24 cellular contexts compared by ENCODE assay signal in the genomic region with DNA sequence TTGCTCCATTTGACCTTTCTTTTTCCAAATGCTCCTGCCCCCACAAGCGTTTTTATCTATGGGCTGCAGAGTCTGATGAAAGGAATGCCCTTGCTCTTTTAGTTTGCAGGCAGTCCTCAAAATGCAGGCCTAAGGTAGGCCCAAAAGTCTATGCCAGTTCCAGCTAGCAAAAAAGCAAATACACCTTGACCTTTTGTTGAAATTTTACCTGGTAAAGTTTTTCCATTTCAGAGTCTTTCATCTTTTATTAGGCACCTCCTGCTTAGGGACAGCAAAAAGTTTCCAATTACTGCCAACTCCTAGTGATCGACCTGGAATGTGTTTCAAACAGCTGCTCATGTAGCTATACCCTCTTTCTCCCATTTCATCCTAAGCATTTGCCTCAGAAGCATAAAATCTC. TPM values are rescaled to one million over a fixed set of nuclear protein-coding genes. Genes with fewer than 3 reads are reported as not detected.
DNase-seq lines count a peak whose midpoint lies in the region; ATAC-seq and TF ChIP-seq lines count a peak whose summit lies in the region.
"Had no signal": no experiment of that assay in that cellular context is flagged by ENCODE, and none has a peak within 500 bp of the region (broad histone marks: within the 10 kb centered on the region; RNA-seq: fewer than 3 reads in every experiment).

No MANE protein-coding gene starts in this region.

- H3K4me1 Mint-ChIP-seq in activated CD8-positive, alpha-beta T cell treated with anti-CD3 and anti-CD28 coated beads for 36 hours (ENCODE audit: low read depth) = peaks cover 23% of the 10 kb centered on the region
- H3K4me1 Mint-ChIP-seq in activated CD8-positive, alpha-beta T cell treated with anti-CD3 and anti-CD28 coated beads, Interleukin-2, amount 10 ng/mL, durations not matched to agents 7 days and 5 days (ENCODE audit: low read depth) = peaks cover 16% of the 10 kb centered on the region
- peaks cover 38% of the 10 kb centered on the region for H3K4me1 Mint-ChIP-seq in progenitor cell of endocrine pancreas (ENCODE audit: low read depth)

- CTCF ChIA-PET in activated CD8-positive, alpha-beta T cell treated with anti-CD3 and anti-CD28 coated beads for 36 hours (lab: Charles Lee) = interaction anchor here (0.6 to 3.9 kb wide), 2 partner anchors 12 to 41 kb away, joined by 3 to 23 read pairs; a partner anchor contains a TSS
- CTCF ChIA-PET in activated CD8-positive, alpha-beta T cell treated with anti-CD3 and anti-CD28 coated beads, Interleukin-2, amount 10 ng/mL, durations not matched to agents 7 days and 5 days (lab: Charles Lee) = interaction anchor here (4.8 kb wide), 1 partner anchor 12 kb away, joined by 20 read pairs; no protein-coding TSS in a partner anchor

- H3K9me3 ChIP-seq in hepatocyte (ENCODE audit: low read depth) = no peaks in the 10 kb centered on the region
- H3K9me3 ChIP-seq: A549; BLaER1 treated with 17β-estradiol and CSF1 and Interleukin-3, amounts not matched to agents 10 nM and 100 nM; spleen had no signal

- POLR2A ChIA-PET in activated CD8-positive, alpha-beta T cell treated with anti-CD3 and anti-CD28 coated beads for 36 hours (lab: Charles Lee) = interaction anchor here (0.6 to 2.5 kb wide), 2 partner anchors 13 to 186 kb away, joined by 3 to 9 read pairs; no protein-coding TSS in a partner anchor
- POLR2A ChIA-PET in activated CD8-positive, alpha-beta T cell treated with anti-CD3 and anti-CD28 coated beads, Interleukin-2, amount 10 ng/mL, durations not matched to agents 7 days and 5 days (lab: Charles Lee) = no interaction called here

- no peak for DNase-seq in activated CD8-positive, alpha-beta T cell treated with anti-CD3 and anti-CD28 coated beads for 36 hours
- DNase-seq in activated CD8-positive, alpha-beta T cell treated with anti-CD3 and anti-CD28 coated beads, Interleukin-2, amount 10 ng/mL, durations not matched to agents 7 days and 5 days = no peak
- no peak for DNase-seq in hepatocyte (ENCODE audit: low spot score)
- DNase-seq in progenitor cell of endocrine pancreas (ENCODE audit: low spot score, unreplicated experiment) = no peak
- DNase-seq: dermis blood vessel endothelial cell; foreskin fibroblast; GM23248; hippocampal formation; naive B cell; NCI-H1048; NCI-H2081; NCI-H510A treated with DMSO at 0.1 percent for 48 hours; spleen; stimulated activated CD4-positive, alpha-beta T cell treated with anti-CD3 and anti-CD28 coated beads, Interleukin-4, amount 100 ng/mL, for 4 hours; substantia nigra had no signal

- H3K27me3 Mint-ChIP-seq in activated CD8-positive, alpha-beta T cell treated with anti-CD3 and anti-CD28 coated beads for 36 hours = no peaks in the 10 kb centered on the region
- no peaks in the 10 kb centered on the region for H3K27me3 Mint-ChIP-seq in activated CD8-positive, alpha-beta T cell treated with anti-CD3 and anti-CD28 coated beads, Interleukin-2, amount 10 ng/mL, durations not matched to agents 7 days and 5 days (ENCODE audit: low read depth)
- no peaks in the 10 kb centered on the region for H3K27me3 Mint-ChIP-seq in progenitor cell of endocrine pancreas
- H3K27me3 Mint-ChIP-seq: naive B cell had no signal

- no peaks in the 10 kb centered on the region for H3K36me3 ChIP-seq in hepatocyte (replicated peaks; ENCODE audit: insufficient read depth, low read depth)

- peaks cover 32% of the 10 kb centered on the region for H3K36me3 Mint-ChIP-seq in activated CD8-positive, alpha-beta T cell treated with anti-CD3 and anti-CD28 coated beads for 36 hours (ENCODE audit: low read depth)
- peaks cover 54% of the 10 kb centered on the region for H3K36me3 Mint-ChIP-seq in activated CD8-positive, alpha-beta T cell treated with anti-CD3 and anti-CD28 coated beads, Interleukin-2, amount 10 ng/mL, durations not matched to agents 7 days and 5 days (ENCODE audit: low read depth)
- peaks cover 27% of the 10 kb centered on the region for H3K36me3 Mint-ChIP-seq in progenitor cell of endocrine pancreas (ENCODE audit: insufficient read depth)

- peak overlapping the region; percentile 4 for H3K27ac Mint-ChIP-seq in activated CD8-positive, alpha-beta T cell treated with anti-CD3 and anti-CD28 coated beads for 36 hours
- H3K27ac Mint-ChIP-seq in activated CD8-positive, alpha-beta T cell treated with anti-CD3 and anti-CD28 coated beads, Interleukin-2, amount 10 ng/mL, durations not matched to agents 7 days and 5 days = no peak overlapping the region
- H3K27ac Mint-ChIP-seq in progenitor cell of endocrine pancreas = peak overlapping the region; percentile 62
- H3K27ac Mint-ChIP-seq: activated T-helper 2 cell treated with anti-CD3 and anti-CD28 coated beads, Interferon-gamma antibody, Interleukin-2, Interleukin-4, amounts not matched to agents 10 μg/mL and 5 μg/mL and 100 μg/mL, durations not matched to agents 14 hours and 24 hours and 36 hours; T-helper 2 cell treated with Interferon-gamma antibody and Interleukin-4, amounts not matched to agents 5 μg/mL and 100 μg/mL, for 36 hours had no signal

- H3K27me3 ChIP-seq in hepatocyte = no peaks in the 10 kb centered on the region
- H3K27me3 ChIP-seq: BLaER1 treated with 17β-estradiol and CSF1 and Interleukin-3, amounts not matched to agents 10 nM and 100 nM; spleen had no signal

- WGBS in hepatocyte (ENCODE audit: low lambda C conversion rate, missing lambda C conversion rate) = 74% methylated on average over 2 of the region's 2 CpGs

- TF ChIP-seq CTCF in activated CD8-positive, alpha-beta T cell treated with anti-CD3 and anti-CD28 coated beads for 36 hours (IDR thresholded peaks at IDR 0.05) = no peak
- TF ChIP-seq CTCF in hepatocyte (IDR thresholded peaks at IDR 0.05; ENCODE audit: poor library complexity) = no peak
- TF ChIP-seq CTCF in progenitor cell of endocrine pancreas (IDR thresholded peaks at IDR 0.05; ENCODE audit: unreplicated experiment) = no peak

- peaks cover 21% of the 10 kb centered on the region for H3K79me2 ChIP-seq in hepatocyte

- H3K4me2 ChIP-seq in hepatocyte = no peak overlapping the region
- H3K4me2 ChIP-seq: A549; BLaER1 treated with 17β-estradiol and CSF1 and Interleukin-3, amounts not matched to agents 10 nM and 100 nM; KMS-11 had no signal

- no peak overlapping the region for H2AFZ ChIP-seq in hepatocyte
- H2AFZ ChIP-seq: GM23248 had no signal

- no peaks in the 10 kb centered on the region for H3K9me2 ChIP-seq in hepatocyte (replicated peaks; ENCODE audit: insufficient read depth)

- H3K4me3 ChIP-seq in hepatocyte = no peak overlapping the region
- H3K4me3 ChIP-seq: A549; BLaER1 treated with 17β-estradiol and CSF1 and Interleukin-3, amounts not matched to agents 10 nM and 100 nM; GM23248; spleen had no signal

- intact Hi-C loops in activated CD8-positive, alpha-beta T cell treated with anti-CD3 and anti-CD28 coated beads for 36 hours (cut with micrococcal nuclease) = no loop called here

- no peaks in the 10 kb centered on the region for H3K9me3 Mint-ChIP-seq in activated CD8-positive, alpha-beta T cell treated with anti-CD3 and anti-CD28 coated beads for 36 hours
- H3K9me3 Mint-ChIP-seq in activated CD8-positive, alpha-beta T cell treated with anti-CD3 and anti-CD28 coated beads, Interleukin-2, amount 10 ng/mL, durations not matched to agents 7 days and 5 days (ENCODE audit: insufficient read depth) = no peaks in the 10 kb centered on the region
- H3K9me3 Mint-ChIP-seq in progenitor cell of endocrine pancreas (ENCODE audit: low read depth) = peaks cover 3% of the 10 kb centered on the region
- H3K9me3 Mint-ChIP-seq: activated T-helper 2 cell treated with anti-CD3 and anti-CD28 coated beads, Interferon-gamma antibody, Interleukin-2, Interleukin-4, amounts not matched to agents 10 μg/mL and 5 μg/mL and 100 μg/mL, durations not matched to agents 14 hours and 24 hours and 36 hours; naive B cell; T-helper 2 cell treated with Interferon-gamma antibody and Interleukin-4, amounts not matched to agents 5 μg/mL and 100 μg/mL, for 36 hours had no signal

- ATAC-seq in activated CD8-positive, alpha-beta T cell treated with anti-CD3 and anti-CD28 coated beads for 36 hours = no peak
- ATAC-seq in activated CD8-positive, alpha-beta T cell treated with anti-CD3 and anti-CD28 coated beads, Interleukin-2, amount 10 ng/mL, durations not matched to agents 7 days and 5 days = no peak
- ATAC-seq in HG03460 (IDR thresholded peaks at IDR 0.05; ENCODE audit: unreplicated experiment) (no peak), GM18868 (IDR thresholded peaks at IDR 0.05; ENCODE audit: unreplicated experiment) (no peak)
- ATAC-seq: A549 had no signal

- no peak overlapping the region for H3K4me3 Mint-ChIP-seq in activated CD8-positive, alpha-beta T cell treated with anti-CD3 and anti-CD28 coated beads for 36 hours
- no peak overlapping the region for H3K4me3 Mint-ChIP-seq in activated CD8-positive, alpha-beta T cell treated with anti-CD3 and anti-CD28 coated beads, Interleukin-2, amount 10 ng/mL, durations not matched to agents 7 days and 5 days
- H3K4me3 Mint-ChIP-seq in progenitor cell of endocrine pancreas (ENCODE audit: low read depth) = no peak overlapping the region
- H3K4me3 Mint-ChIP-seq: T-helper 2 cell treated with Interferon-gamma antibody and Interleukin-4, amounts not matched to agents 5 μg/mL and 100 μg/mL, for 36 hours had no signal

- H4K20me1 ChIP-seq in hepatocyte (ENCODE audit: insufficient read depth, poor library complexity, severe bottlenecking) = peaks cover 8% of the 10 kb centered on the region

- peak overlapping the region; percentile 85 for H3K27ac ChIP-seq in hepatocyte
- H3K27ac ChIP-seq: A549; BLaER1 treated with 17β-estradiol and CSF1 and Interleukin-3, amounts not matched to agents 10 nM and 100 nM; GM23248; KMS-11; spleen had no signal

- H3K4me1 ChIP-seq in hepatocyte (ENCODE audit: insufficient read depth) = peaks cover 33% of the 10 kb centered on the region

RNA-seq across cellular contexts. Expression of a gene that starts 2.7 kb away (rescaled TPM):
- total RNA-seq in activated CD8-positive, alpha-beta T cell treated with anti-CD3 and anti-CD28 coated beads for 36 hours = 1 to 10 TPM; 3.0 to 3.5 TPM
- total RNA-seq in activated CD8-positive, alpha-beta T cell treated with anti-CD3 and anti-CD28 coated beads, Interleukin-2, amount 10 ng/mL, durations not matched to agents 7 days and 5 days = 1 to 10 TPM; 3.4 to 3.7 TPM
- 19.2 and 22.6 TPM in 2 replicates for total RNA-seq in hepatocyte
- polyA plus RNA-seq in hepatocyte = 30.5 and 36.3 TPM in 2 replicates
- total RNA-seq in progenitor cell of endocrine pancreas = 1.7 and 2.0 TPM in 2 replicates
- total RNA-seq: GM23248 had no signal

RNA-seq across cellular contexts. Expression of a gene that starts 4.4 kb away (rescaled TPM):
- total RNA-seq in activated CD8-positive, alpha-beta T cell treated with anti-CD3 and anti-CD28 coated beads for 36 hours = 100 to 1,000 TPM; 558 to 566 TPM
- total RNA-seq in activated CD8-positive, alpha-beta T cell treated with anti-CD3 and anti-CD28 coated beads, Interleukin-2, amount 10 ng/mL, durations not matched to agents 7 days and 5 days = 100 to 1,000 TPM; 381 to 396 TPM
- total RNA-seq in hepatocyte = 146 and 174 TPM in 2 replicates
- polyA plus RNA-seq in hepatocyte = 1,138 and 1,156 TPM in 2 replicates
- 230 and 275 TPM in 2 replicates for total RNA-seq in progenitor cell of endocrine pancreas

RNA-seq across cellular contexts. Expression of a gene that starts 4.5 kb away (rescaled TPM):
- total RNA-seq in activated CD8-positive, alpha-beta T cell treated with anti-CD3 and anti-CD28 coated beads for 36 hours = under 1 TPM; 0.90 to 0.94 TPM
- total RNA-seq in activated CD8-positive, alpha-beta T cell treated with anti-CD3 and anti-CD28 coated beads, Interleukin-2, amount 10 ng/mL, durations not matched to agents 7 days and 5 days = under 1 TPM; 0.52 to 0.92 TPM
- total RNA-seq in hepatocyte = 0.76 and 1.7 TPM in 2 replicates
- polyA plus RNA-seq in hepatocyte = 2.2 and 4.1 TPM in 2 replicates
- total RNA-seq in progenitor cell of endocrine pancreas = 0.51 and 0.55 TPM in 2 replicates
- total RNA-seq: activated T-helper 2 cell treated with anti-CD3 and anti-CD28 coated beads, Interferon-gamma antibody, Interleukin-2, Interleukin-4, amounts not matched to agents 10 μg/mL and 5 μg/mL and 100 μg/mL, durations not matched to agents 14 hours and 24 hours and 36 hours; dermis blood vessel endothelial cell; lung microvascular endothelial cell had no signal
- polyA plus RNA-seq: GM23248 had no signal

RNA-seq across cellular contexts. Expression of a gene that starts 40.4 kb away (rescaled TPM):
- total RNA-seq in activated CD8-positive, alpha-beta T cell treated with anti-CD3 and anti-CD28 coated beads for 36 hours = 1 to 10 TPM; 2.0 to 2.1 TPM
- 1 to 10 TPM; 2.9 to 3.3 TPM for total RNA-seq in activated CD8-positive, alpha-beta T cell treated with anti-CD3 and anti-CD28 coated beads, Interleukin-2, amount 10 ng/mL, durations not matched to agents 7 days and 5 days
- total RNA-seq in hepatocyte (8.5 and 10.0 TPM in 2 replicates), progenitor cell of endocrine pancreas (10.0 and 12.6 TPM in 2 replicates)
- polyA plus RNA-seq in hepatocyte = 17.8 and 19.2 TPM in 2 replicates

RNA-seq across cellular contexts. Expression of a gene that starts 57.7 kb away (rescaled TPM):
- not detected for total RNA-seq in activated CD8-positive, alpha-beta T cell treated with anti-CD3 and anti-CD28 coated beads for 36 hours
- total RNA-seq in activated CD8-positive, alpha-beta T cell treated with anti-CD3 and anti-CD28 coated beads, Interleukin-2, amount 10 ng/mL, durations not matched to agents 7 days and 5 days = not detected
- 11.4 and 14.4 TPM in 2 replicates for total RNA-seq in hepatocyte
- 3.1 and 6.8 TPM in 2 replicates for polyA plus RNA-seq in hepatocyte
- 0.98 and 1.3 TPM in 2 replicates for total RNA-seq in progenitor cell of endocrine pancreas
- total RNA-seq: dermis blood vessel endothelial cell, GM23248, lung microvascular endothelial cell, pulmonary artery endothelial cell, spleen had no signal
- polyA plus RNA-seq: GM23248 had no signal
